1 cellular context compared by ENCODE assay signal in genomic region chr19:18108897-18109296, GRCh38.
TF ChIP-seq lines count a peak whose summit lies in the region.

No MANE protein-coding gene starts in this region.

TF ChIP-seq in HCT116, 20 proteins besides CTCF, POLR2A, EP300 and RAD21 (continued from another document):
- TF ChIP-seq ZNF274 (IDR thresholded peaks at IDR 0.05; ENCODE audit: low read depth, low read length) (no peak), ATF3 (IDR thresholded peaks at IDR 0.05) (no peak), SIN3A (IDR thresholded peaks at IDR 0.05; ENCODE audit: low read depth) (no peak)
